Comparison of ENCODE assay signal across 8 cellular contexts in genomic region chr21:14864211-14865021, GRCh38.
DNase-seq lines count a peak whose midpoint lies in the region; ATAC-seq, FAIRE-seq and TF ChIP-seq lines count a peak whose summit lies in the region.

No MANE protein-coding gene starts in this region.

- H3K4me2 ChIP-seq in K562 (ENCODE audit: insufficient read depth, low read length), result no peak overlapping the region

- no peak overlapping the region for H3K9ac ChIP-seq in K562 (ENCODE audit: insufficient read depth in 1 of 2, low read depth in 2 of 2, low read length in 2 of 2)

- H3K27ac Mint-ChIP-seq in CD4-positive, alpha-beta T cell, result no peak overlapping the region

- peak; percentile 29 for TF ChIP-seq CTCF in CD4-positive, alpha-beta T cell (IDR thresholded peaks at IDR 0.05)
- peak; percentile 79 for TF ChIP-seq CTCF in Panc1 (IDR thresholded peaks at IDR 0.05)
- TF ChIP-seq CTCF in K562 (IDR thresholded peaks at IDR 0.05 in 2 of 3, conservative IDR thresholded peaks at IDR 0.05 in 1 of 3; ENCODE audit: insufficient read depth in 2 of 3, low read depth in 1 of 3, low read length in 3 of 3), result peak; percentile 73 to 82 (median 75)

- DNase-seq in CD4-positive, alpha-beta T cell, result peak in 1 of 10 experiments; percentile 7
- no peak for DNase-seq in GM19239 (ENCODE audit: insufficient read length, low spot score)
- DNase-seq in Panc1 (ENCODE audit: low read depth, low spot score), result no peak
- DNase-seq in K562 (ENCODE audit: extremely low read depth in 1 of 4, low spot score in 3 of 4), result peak; percentile 46 to 81 (median 57)
- DNase-seq in iPS-NIHi11 (ENCODE audit: low spot score), result peak; percentile 58
- peak; percentile 24 for DNase-seq in smooth muscle cell of the brain vasculature (ENCODE audit: low read depth, low spot score)
- DNase-seq in NCI-H510A (lab: John Stamatoyannopoulos, UW), result no peak

- H3K79me2 ChIP-seq in K562 (ENCODE audit: control insufficient read depth, insufficient read depth, low read length), result no peaks in the 10 kb centered on the region

- no peaks in the 10 kb centered on the region for H3K36me3 Mint-ChIP-seq in CD4-positive, alpha-beta T cell (ENCODE audit: low read depth)

- intact Hi-C loops in CD4-positive, alpha-beta T cell (cut with DNase I, micrococcal nuclease), result loop anchor here (2.0 to 5.0 kb wide), 4 partner anchors 462 to 728 kb away; no protein-coding TSS in a partner anchor
- intact Hi-C loops in Panc1 (cut with micrococcal nuclease; ENCODE audit: unreplicated experiment) (loop anchor here (2.0 kb wide), 1 partner anchor 618 kb away; no protein-coding TSS in a partner anchor), K562 (cut with micrococcal nuclease) (loop anchor here (1.0 to 10.0 kb wide), 6 partner anchors 198 to 730 kb away; partner anchors contain the start of gene NRIP1)

- H3K4me1 ChIP-seq in Panc1 (ENCODE audit: control insufficient read depth, insufficient read depth, low read length), result peaks cover 4% of the 10 kb centered on the region; the same call in 1 of the 2 replicates
- peaks cover 0 to 16% of the 10 kb centered on the region in 2 experiments; a peak in 2 of 5 replicates for H3K4me1 ChIP-seq in K562 (replicated peaks in 1 of 2; ENCODE audit: control insufficient read depth in 2 of 2, insufficient read depth in 2 of 2, low read length in 2 of 2)

- peak overlapping the region; percentile 70 for H2AFZ ChIP-seq in K562 (ENCODE audit: low read depth, low read length)

- CTCF ChIA-PET in CD4-positive, alpha-beta T cell (lab: Charles Lee), result interaction anchor here (1.2 kb wide), 1 partner anchor 461 kb away, joined by 3 read pairs; no protein-coding TSS in a partner anchor
- CTCF ChIA-PET in Panc1 (lab: Charles Lee), result interaction anchor here (0.7 to 0.8 kb wide), 3 partner anchors 13 to 1269 kb away, joined by 3 read pairs; no protein-coding TSS in a partner anchor
- CTCF ChIA-PET in K562 (lab: Yijun Ruan, JAX; ENCODE audit: low intra/inter-chr PET ratio), result interaction anchor here (2.6 kb wide), 1 partner anchor 619 kb away, joined by 10 read pairs; no protein-coding TSS in a partner anchor

- H3K4me3 Mint-ChIP-seq in CD4-positive, alpha-beta T cell, result no peak overlapping the region

- H3K27me3 ChIP-seq in CD4-positive, alpha-beta T cell (ENCODE audit: control insufficient read depth, insufficient read depth, low read length), result no peaks in the 10 kb centered on the region
- H3K27me3 ChIP-seq in Panc1 (ENCODE audit: control insufficient read depth, insufficient read depth, low read length), result no peaks in the 10 kb centered on the region
- H3K27me3 ChIP-seq in K562 (ENCODE audit: control insufficient read depth in 2 of 2, insufficient read depth in 2 of 2, low read length in 2 of 2), result no peaks in the 10 kb centered on the region

- H4K20me1 ChIP-seq in K562 (replicated peaks; ENCODE audit: control insufficient read depth, insufficient read depth, low read length), result no peaks in the 10 kb centered on the region

- no peaks in the 10 kb centered on the region for H3K9me3 Mint-ChIP-seq in CD4-positive, alpha-beta T cell

- in situ Hi-C loops in Panc1 (cut with HindIII; ENCODE audit: low pct_unique_long_range_greater_than_20kb, low sequenced_read_pairs), result no loop called here
- in situ Hi-C loops in K562 (cut with MboI), result no loop called here

- BruUV-seq in Panc1 (replicated peaks; lab: Mats Ljungman, UMichigan), result no TSS peak
- BruUV-seq in K562 (replicated peaks; lab: Mats Ljungman, UMichigan), result no TSS peak

- no peak overlapping the region for H3K27ac ChIP-seq in CD4-positive, alpha-beta T cell (ENCODE audit: low read depth, low read length)
- peak overlapping the region; percentile 29 for H3K27ac ChIP-seq in Panc1 (ENCODE audit: low read length)
- no peak overlapping the region for H3K27ac ChIP-seq in K562 (ENCODE audit: extremely low read depth, low read depth, low read length)

- H3K4me3 ChIP-seq in Panc1 (ENCODE audit: low read depth in 2 of 2, low read length in 2 of 2), result no peak overlapping the region
- no peak overlapping the region for H3K4me3 ChIP-seq in K562

- TF ChIP-seq EP300 in K562 (IDR thresholded peaks at IDR 0.05; ENCODE audit: low read length), result peak; percentile 4; the same call in 1 of the 2 replicates

- no peaks in the 10 kb centered on the region for H3K9me1 ChIP-seq in K562 (ENCODE audit: control insufficient read depth, insufficient read depth, low read length)

- peaks cover 6% of the 10 kb centered on the region for H3K4me1 Mint-ChIP-seq in CD4-positive, alpha-beta T cell (ENCODE audit: low read depth)

- H3K36me3 ChIP-seq in Panc1 (ENCODE audit: control insufficient read depth, insufficient read depth, low read length) (no peaks in the 10 kb centered on the region), K562 (ENCODE audit: control insufficient read depth, insufficient read depth, low read length) (no peaks in the 10 kb centered on the region)

- 31% methylated on average over 9 of the region's 9 CpGs for WGBS in K562 (ENCODE audit: insufficient coverage, low coverage, missing lambda C conversion rate)

- no peak for TF ChIP-seq POLR2A in K562 (conservative IDR thresholded peaks at IDR 0.05)

- peak; percentile 49 for ATAC-seq in CD4-positive, alpha-beta T cell (ENCODE audit: poor library complexity)
- ATAC-seq in HG03442 (IDR thresholded peaks at IDR 0.05; ENCODE audit: unreplicated experiment), result peak; percentile 79
- ATAC-seq in Panc1, result peak; percentile 95
- peak; percentile 96 for ATAC-seq in K562

- H3K9me3 ChIP-seq in CD4-positive, alpha-beta T cell (ENCODE audit: control insufficient read depth, low read length), result no peaks in the 10 kb centered on the region
- no peaks in the 10 kb centered on the region for H3K9me3 ChIP-seq in Panc1 (ENCODE audit: control insufficient read depth, insufficient read depth, low read depth, low read length)
- no peaks in the 10 kb centered on the region for H3K9me3 ChIP-seq in K562 (replicated peaks; ENCODE audit: control insufficient read depth, insufficient read depth, low read depth, low read length)

- POLR2A ChIA-PET in CD4-positive, alpha-beta T cell (lab: Charles Lee), result interaction anchor here (0.6 kb wide), 1 partner anchor 574 kb away, joined by 3 read pairs; no protein-coding TSS in a partner anchor
- POLR2A ChIA-PET in Panc1 (lab: Charles Lee), result no interaction called here
- POLR2A ChIA-PET in K562 (lab: Yijun Ruan, JAX), result interaction anchor here (0.7 kb wide), 2 partner anchors 194 to 605 kb away, joined by 3 read pairs; no protein-coding TSS in a partner anchor

- no peaks in the 10 kb centered on the region for H3K27me3 Mint-ChIP-seq in CD4-positive, alpha-beta T cell

- FAIRE-seq in GM19239 (lab: Jason Lieb, UNC) (peak; percentile 52), K562 (lab: Jason Lieb, UNC) (peak; percentile 77)

- TF ChIP-seq RAD21 in K562 (CRISPR knock-in tag; conservative IDR thresholded peaks at IDR 0.05 in 1 of 2, IDR thresholded peaks at IDR 0.05 in 1 of 2), result peak; percentile 45 to 82

TF ChIP-seq in K562, 482 proteins besides CTCF, POLR2A, EP300 and RAD21 (continues in another document):
- TF ChIP-seq FOSL1 (tag; conservative IDR thresholded peaks at IDR 0.05), result peak; percentile 43; the same call in 1 of the 2 replicates
- peak; percentile 25; the same call in 1 of the 2 replicates for TF ChIP-seq STAG1 (CRISPR knock-in tag; IDR thresholded peaks at IDR 0.05; ENCODE audit: borderline replicate concordance)
- TF ChIP-seq CTCFL (IDR thresholded peaks at IDR 0.05; ENCODE audit: borderline replicate concordance, insufficient read depth, low read depth, low read length, poor library complexity, severe bottlenecking), result peak; percentile 52
- 0 out of 2 replicates have a peak, but pooled peaks have one; percentile 6 for TF ChIP-seq CXXC5 (CRISPR knock-in tag; IDR thresholded peaks at IDR 0.05)
- 0 out of 2 replicates have a peak, but pooled peaks have one; percentile 11 for TF ChIP-seq BHLHE40 (IDR thresholded peaks at IDR 0.05; ENCODE audit: low read length)
- TF ChIP-seq L3MBTL2 (IDR thresholded peaks at IDR 0.05), result peak; percentile 38; the same call in 1 of the 2 replicates
- TF ChIP-seq SRF (CRISPR knock-in tag; IDR thresholded peaks at IDR 0.05), result peak in 1 of 2 experiments; percentile 56; a peak in 1 of 4 replicates
- TF ChIP-seq SMC3 (conservative IDR thresholded peaks at IDR 0.05; ENCODE audit: insufficient read depth, low read depth, low read length), result peak; percentile 40; the same call in 1 of the 2 replicates
- no peak for TF ChIP-seq SNAPC5 (CRISPR knock-in tag; IDR thresholded peaks at IDR 0.05)
- TF ChIP-seq CEBPB (tag; IDR thresholded peaks at IDR 0.05), result peak; percentile 34; the same call in 1 of the 2 replicates
- TF ChIP-seq ZNF395 (CRISPR knock-in tag; IDR thresholded peaks at IDR 0.05), result 0 out of 2 replicates have a peak, but pooled peaks have one; percentile 27

Comparison
In these comparisons a context has a peak if more than half of its experiments do, and no peak if none do; other contexts are left out.
1. DNase-seq: peak in K562 (4 of 4), iPS-NIHi11 (single experiment) and smooth muscle cell of the brain vasculature (single experiment); none in GM19239 (single experiment), Panc1 (single experiment) and NCI-H510A (single experiment).
2. CTCF ChIP-seq: peak in every context shown above with its lines; median percentile 79 in Panc1; 75 in K562; 29 in CD4-positive, alpha-beta T cell.
3. Peak in every context shown above with its lines, with median percentiles within 50 percentile points of each other: ATAC-seq.